ENCODE assay signal across 3 cellular contexts in genomic region chr9:91886433-91887031, GRCh38.
TF ChIP-seq lines count a peak whose summit lies in the region.

No MANE protein-coding gene starts in this region.

TF ChIP-seq in liver, 16 proteins besides CTCF, POLR2A, EP300 and RAD21:
- TF ChIP-seq JUND (IDR thresholded peaks at IDR 0.05) (no peak), HNF4G (IDR thresholded peaks at IDR 0.05) (no peak), EGR1 (IDR thresholded peaks at IDR 0.05; ENCODE audit: low read depth in 2 of 2) (no peak), TAF1 (conservative IDR thresholded peaks at IDR 0.05) (no peak), HNF4A (conservative IDR thresholded peaks at IDR 0.05) (no peak), FOXA2 (IDR thresholded peaks at IDR 0.05) (no peak), SP1 (IDR thresholded peaks at IDR 0.05) (no peak), RXRA (IDR thresholded peaks at IDR 0.05) (no peak), NR2F2 (IDR thresholded peaks at IDR 0.05) (no peak), ZBTB33 (IDR thresholded peaks at IDR 0.05) (no peak)
- TF ChIP-seq, protein P1, sequence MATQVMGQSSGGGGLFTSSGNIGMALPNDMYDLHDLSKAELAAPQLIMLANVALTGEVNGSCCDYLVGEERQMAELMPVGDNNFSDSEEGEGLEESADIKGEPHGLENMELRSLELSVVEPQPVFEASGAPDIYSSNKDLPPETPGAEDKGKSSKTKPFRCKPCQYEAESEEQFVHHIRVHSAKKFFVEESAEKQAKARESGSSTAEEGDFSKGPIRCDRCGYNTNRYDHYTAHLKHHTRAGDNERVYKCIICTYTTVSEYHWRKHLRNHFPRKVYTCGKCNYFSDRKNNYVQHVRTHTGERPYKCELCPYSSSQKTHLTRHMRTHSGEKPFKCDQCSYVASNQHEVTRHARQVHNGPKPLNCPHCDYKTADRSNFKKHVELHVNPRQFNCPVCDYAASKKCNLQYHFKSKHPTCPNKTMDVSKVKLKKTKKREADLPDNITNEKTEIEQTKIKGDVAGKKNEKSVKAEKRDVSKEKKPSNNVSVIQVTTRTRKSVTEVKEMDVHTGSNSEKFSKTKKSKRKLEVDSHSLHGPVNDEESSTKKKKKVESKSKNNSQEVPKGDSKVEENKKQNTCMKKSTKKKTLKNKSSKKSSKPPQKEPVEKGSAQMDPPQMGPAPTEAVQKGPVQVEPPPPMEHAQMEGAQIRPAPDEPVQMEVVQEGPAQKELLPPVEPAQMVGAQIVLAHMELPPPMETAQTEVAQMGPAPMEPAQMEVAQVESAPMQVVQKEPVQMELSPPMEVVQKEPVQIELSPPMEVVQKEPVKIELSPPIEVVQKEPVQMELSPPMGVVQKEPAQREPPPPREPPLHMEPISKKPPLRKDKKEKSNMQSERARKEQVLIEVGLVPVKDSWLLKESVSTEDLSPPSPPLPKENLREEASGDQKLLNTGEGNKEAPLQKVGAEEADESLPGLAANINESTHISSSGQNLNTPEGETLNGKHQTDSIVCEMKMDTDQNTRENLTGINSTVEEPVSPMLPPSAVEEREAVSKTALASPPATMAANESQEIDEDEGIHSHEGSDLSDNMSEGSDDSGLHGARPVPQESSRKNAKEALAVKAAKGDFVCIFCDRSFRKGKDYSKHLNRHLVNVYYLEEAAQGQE (IDR thresholded peaks at IDR 0.05), result no peak
- TF ChIP-seq, protein P2, sequence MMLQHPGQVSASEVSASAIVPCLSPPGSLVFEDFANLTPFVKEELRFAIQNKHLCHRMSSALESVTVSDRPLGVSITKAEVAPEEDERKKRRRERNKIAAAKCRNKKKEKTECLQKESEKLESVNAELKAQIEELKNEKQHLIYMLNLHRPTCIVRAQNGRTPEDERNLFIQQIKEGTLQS (IDR thresholded peaks at IDR 0.05), result no peak

TF ChIP-seq in HepG2, 621 proteins besides CTCF, POLR2A, EP300 and RAD21:
- TF ChIP-seq, protein P3, sequence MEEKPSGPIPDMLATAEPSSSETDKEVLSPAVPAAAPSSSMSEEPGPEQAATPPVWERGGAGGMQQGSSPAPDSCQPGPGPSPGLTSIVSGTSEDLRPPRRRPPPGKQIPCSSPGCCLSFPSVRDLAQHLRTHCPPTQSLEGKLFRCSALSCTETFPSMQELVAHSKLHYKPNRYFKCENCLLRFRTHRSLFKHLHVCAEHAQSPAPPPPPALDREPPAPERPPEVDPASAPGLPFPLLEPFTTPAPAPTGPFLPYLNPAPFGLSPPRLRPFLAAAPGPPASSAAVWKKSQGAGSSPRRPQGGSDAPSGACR (CRISPR knock-in tag; IDR thresholded peaks at IDR 0.05), result no peak
- TF ChIP-seq SP2 (CRISPR knock-in tag; IDR thresholded peaks at IDR 0.05), result no peak
- no peak for TF ChIP-seq SUZ12 (IDR thresholded peaks at IDR 0.05; ENCODE audit: low read depth, low read length)
- TF ChIP-seq ZNF598 (CRISPR knock-in tag; IDR thresholded peaks at IDR 0.05; ENCODE audit: borderline replicate concordance), result no peak
- no peak for TF ChIP-seq GRHL1 (CRISPR knock-in tag; conservative IDR thresholded peaks at IDR 0.05)
- no peak for TF ChIP-seq ATAD3A (CRISPR knock-in tag; IDR thresholded peaks at IDR 0.05)
- TF ChIP-seq ZBTB3 (CRISPR knock-in tag; IDR thresholded peaks at IDR 0.05; ENCODE audit: borderline replicate concordance, low read depth), result no peak
- no peak for TF ChIP-seq CHD2 (IDR thresholded peaks at IDR 0.05; ENCODE audit: low read depth, low read length)
- TF ChIP-seq ZNF501 (CRISPR knock-in tag; IDR thresholded peaks at IDR 0.05), result no peak
- no peak for TF ChIP-seq RBM22 (optimal IDR thresholded peaks at IDR 0.05; ENCODE audit: low read length)

TF ChIP-seq in H1, 55 proteins besides CTCF, POLR2A, EP300 and RAD21:
- TF ChIP-seq HDAC2 (IDR thresholded peaks at IDR 0.05; ENCODE audit: borderline replicate concordance in 1 of 2, low read depth in 2 of 2, low read length in 2 of 2) (peak; percentile 88 to 96; a peak in 2 of 4 replicates), KDM5A (IDR thresholded peaks at IDR 0.05; ENCODE audit: low read length) (no peak), SIN3A (conservative IDR thresholded peaks at IDR 0.05 in 1 of 2, IDR thresholded peaks at IDR 0.05 in 1 of 2; ENCODE audit: low read depth in 1 of 2, low read length in 2 of 2) (no peak), NANOG (IDR thresholded peaks at IDR 0.05; ENCODE audit: insufficient read depth, low read depth, low read length, poor library complexity, severe bottlenecking) (peak; percentile 96), KDM1A (IDR thresholded peaks at IDR 0.05; ENCODE audit: borderline replicate concordance, low read length) (no peak), KDM4A (IDR thresholded peaks at IDR 0.05; ENCODE audit: low read depth, low read length, severe bottlenecking) (no peak), CHD7 (IDR thresholded peaks at IDR 0.05; ENCODE audit: insufficient replicate concordance, low read length) (peak; percentile 48), SP1 (IDR thresholded peaks at IDR 0.05; ENCODE audit: low read depth, low read length) (peak; percentile 57; the same call in 1 of the 2 replicates), MAFK (IDR thresholded peaks at IDR 0.05; ENCODE audit: low read depth, low read length) (no peak), YY1 (IDR thresholded peaks at IDR 0.05; ENCODE audit: low read depth, low read length) (0 out of 2 replicates have a peak, but pooled peaks have one; percentile 34), SP4 (IDR thresholded peaks at IDR 0.05; ENCODE audit: low read length) (no peak), SIX5 (IDR thresholded peaks at IDR 0.05; ENCODE audit: low read depth, low read length) (no peak), BCL11A (IDR thresholded peaks at IDR 0.05; ENCODE audit: low read depth in 2 of 2, low read length in 2 of 2) (no peak), PHF8 (conservative IDR thresholded peaks at IDR 0.05; ENCODE audit: low read depth, low read length) (no peak), EGR1 (IDR thresholded peaks at IDR 0.05; ENCODE audit: borderline replicate concordance, low read depth, low read length) (peak; percentile 27; the same call in 1 of the 2 replicates), TEAD4 (IDR thresholded peaks at IDR 0.05; ENCODE audit: low read depth, low read length) (no peak), TAF7 (optimal IDR thresholded peaks at IDR 0.05; ENCODE audit: borderline replicate concordance, low read depth, low read length) (no peak), HDAC6 (IDR thresholded peaks at IDR 0.05; ENCODE audit: low read depth, low read length) (no peak), ASH2L (IDR thresholded peaks at IDR 0.05; ENCODE audit: low read length) (peak; percentile 33), TCF12 (IDR thresholded peaks at IDR 0.05; ENCODE audit: low read depth, low read length) (peak; percentile 71; the same call in 1 of the 2 replicates), RXRA (IDR thresholded peaks at IDR 0.05; ENCODE audit: insufficient read depth, low read depth, low read length) (peak; percentile 54; the same call in 1 of the 2 replicates), BACH1 (IDR thresholded peaks at IDR 0.05; ENCODE audit: low read length) (0 out of 2 replicates have a peak, but pooled peaks have one; percentile 41)
